Comparison of ENCODE assay signal across 1 cellular context in the genomic region with DNA sequence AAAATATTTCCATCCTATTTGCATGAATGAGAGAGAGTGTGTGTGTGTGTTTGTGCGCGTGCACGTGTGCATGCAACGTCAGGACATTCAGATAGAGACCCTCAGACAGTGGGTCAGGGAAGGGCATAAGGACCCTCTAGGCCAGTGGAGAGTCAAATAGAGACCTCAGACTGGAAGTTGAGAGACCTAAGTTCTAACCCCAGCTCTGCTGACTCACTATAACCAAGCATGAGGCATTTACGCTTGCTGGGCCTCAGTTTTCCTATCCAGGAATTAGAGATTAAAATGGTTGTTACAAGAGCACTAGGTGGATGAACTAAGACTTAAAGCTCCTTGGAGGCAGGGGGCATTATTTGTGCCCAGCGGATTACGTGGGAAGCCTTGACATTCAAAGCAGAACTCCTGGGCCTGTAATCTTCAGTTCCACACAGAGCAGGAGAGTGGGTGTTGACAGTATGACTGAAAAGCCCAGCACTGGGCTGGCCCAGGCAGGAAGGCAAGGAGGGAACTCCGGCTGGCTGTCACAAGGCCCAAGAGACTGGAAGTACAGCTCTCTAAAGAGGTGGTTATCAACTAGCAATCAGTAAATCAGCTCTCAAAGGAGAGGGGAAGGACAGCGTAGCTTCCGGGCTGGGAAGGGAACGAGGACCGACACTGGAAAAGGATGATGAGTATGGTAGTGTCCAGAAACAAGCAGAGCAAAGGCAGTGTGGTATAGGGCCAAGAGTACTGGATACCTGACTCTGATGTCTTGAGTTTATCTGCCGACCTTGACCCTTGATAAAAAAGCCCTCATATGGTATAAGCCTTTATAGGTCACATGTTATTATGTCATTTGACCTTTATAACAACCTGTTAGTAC.
TF ChIP-seq lines count a peak whose summit lies in the region.

No MANE protein-coding gene starts in this region.

TF ChIP-seq in H1, 55 proteins besides CTCF, POLR2A, EP300 and RAD21:
- TF ChIP-seq, protein P1, sequence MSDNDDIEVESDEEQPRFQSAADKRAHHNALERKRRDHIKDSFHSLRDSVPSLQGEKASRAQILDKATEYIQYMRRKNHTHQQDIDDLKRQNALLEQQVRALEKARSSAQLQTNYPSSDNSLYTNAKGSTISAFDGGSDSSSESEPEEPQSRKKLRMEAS (IDR thresholded peaks at IDR 0.05) = no peak
- TF ChIP-seq POLR2AphosphoS5 (IDR thresholded peaks at IDR 0.05; ENCODE audit: low read depth, low read length) (0 out of 2 replicates have a peak, but pooled peaks have one; percentile 34), JUN (IDR thresholded peaks at IDR 0.05; ENCODE audit: low read depth, low read length) (no peak), CBX5 (IDR thresholded peaks at IDR 0.05; ENCODE audit: low read depth, low read length) (no peak), TAF7 (optimal IDR thresholded peaks at IDR 0.05; ENCODE audit: borderline replicate concordance, low read depth, low read length) (no peak), HDAC2 (IDR thresholded peaks at IDR 0.05; ENCODE audit: borderline replicate concordance in 1 of 2, low read depth in 2 of 2, low read length in 2 of 2) (no peak), CHD2 (IDR thresholded peaks at IDR 0.05; ENCODE audit: low read length) (no peak)
